In the genomic region with DNA sequence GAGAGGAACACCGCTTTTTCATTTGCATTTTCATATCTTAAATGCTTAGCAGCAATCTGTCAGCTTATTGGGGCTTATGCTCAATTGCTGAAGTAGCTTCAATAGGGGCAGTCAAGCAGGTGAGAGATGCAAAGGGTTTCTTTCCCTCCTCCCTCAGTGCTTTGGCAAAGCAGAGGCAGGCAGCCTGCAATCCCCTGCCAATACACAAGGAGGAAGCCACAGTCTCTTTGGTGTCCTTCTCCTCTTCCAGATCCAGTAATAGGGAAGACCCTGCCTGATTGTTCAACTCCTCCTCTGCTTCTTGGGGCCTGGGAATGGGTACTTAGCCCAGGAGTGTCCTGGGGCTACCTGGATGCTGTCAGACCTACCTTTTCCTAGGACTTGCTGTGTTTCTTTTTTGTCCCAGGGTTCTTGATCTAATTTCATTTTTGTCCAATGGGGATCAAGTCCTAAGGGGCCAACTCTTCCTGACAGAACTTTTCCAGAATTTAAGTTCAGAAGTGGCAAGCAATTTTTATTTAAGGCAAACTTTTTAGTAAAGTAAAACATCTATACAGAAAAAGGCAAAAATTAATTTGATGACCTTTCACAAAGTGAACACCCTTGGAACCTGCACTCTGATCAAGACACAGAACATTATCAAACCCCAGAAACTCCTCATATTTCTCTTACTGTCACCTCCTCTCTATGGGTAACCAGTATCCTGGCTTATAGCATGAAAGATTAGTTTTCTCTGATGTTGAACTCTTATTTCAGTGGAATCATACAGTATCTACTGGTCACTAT, we compare ENCODE assay signal across 15 cellular contexts.
DNase-seq lines count a peak whose midpoint lies in the region; ATAC-seq and TF ChIP-seq lines count a peak whose summit lies in the region.
"Had no signal": no experiment of that assay in that cellular context is flagged by ENCODE, and none has a peak within 500 bp of the region (broad histone marks: within the 10 kb centered on the region; RNA-seq: fewer than 3 reads in every experiment).

No MANE protein-coding gene starts in this region.

- H3K27ac Mint-ChIP-seq in IgD-negative memory B cell: peak overlapping the region in 2 of 3 donors; percentile 42 to 60
- H3K27ac Mint-ChIP-seq in neural crest cell (ENCODE audit: unreplicated experiment): no peak overlapping the region
- no peak overlapping the region for H3K27ac Mint-ChIP-seq in activated T-cell treated with anti-CD3 and anti-CD28 coated beads, Interleukin-2, amount 50 U/mL, for 24 hours
- H3K27ac Mint-ChIP-seq: CD8-positive, alpha-beta T cell; stimulated activated naive CD8-positive, alpha-beta T cell treated with anti-CD3 and anti-CD28 coated beads, Interleukin-15, Interleukin-2, amounts not matched to agents 100 ng/mL and 50 ng/mL, for 24 hours had no signal

- H3K27ac ChIP-seq in DND-41 (ENCODE audit: low read length) (no peak overlapping the region), tibial artery (no peak overlapping the region)
- H3K27ac ChIP-seq: adrenal gland had no signal

- no peak for DNase-seq in DND-41
- DNase-seq in choroid plexus epithelial cell (ENCODE audit: low read depth): no peak
- no peak for DNase-seq in neural crest cell (ENCODE audit: low read depth, low spot score)
- DNase-seq in activated T-cell treated with anti-CD3 and anti-CD28 coated beads, Interleukin-2, amount 50 U/mL, for 24 hours: no peak
- no peak for DNase-seq in activated CD8-positive, alpha-beta memory T cell treated with anti-CD3 and anti-CD28 coated beads for 24 hours
- DNase-seq in tibial artery: no peak
- no peak for DNase-seq in activated T-cell treated with anti-CD3 and anti-CD28 coated beads, Interleukin-2, amount 50 U/mL, for 48 hours
- DNase-seq: activated T-cell treated with anti-CD3 and anti-CD28 coated beads for 4 hours; adrenal gland; CD8-positive, alpha-beta T cell; NCI-H1694; NCI-H748 treated with DMSO at 0.1 percent for 48 hours; retina had no signal

- H3K9me3 ChIP-seq in DND-41 (ENCODE audit: insufficient read depth, low read length, severe bottlenecking): no peaks in the 10 kb centered on the region
- no peaks in the 10 kb centered on the region for H3K9me3 ChIP-seq in tibial artery
- H3K9me3 ChIP-seq: adrenal gland had no signal

- no peaks in the 10 kb centered on the region for H3K27me3 Mint-ChIP-seq in IgD-negative memory B cell
- no peaks in the 10 kb centered on the region for H3K27me3 Mint-ChIP-seq in neural crest cell (ENCODE audit: low read depth)
- no peaks in the 10 kb centered on the region for H3K27me3 Mint-ChIP-seq in activated T-cell treated with anti-CD3 and anti-CD28 coated beads, Interleukin-2, amount 50 U/mL, for 24 hours
- H3K27me3 Mint-ChIP-seq: stimulated activated naive CD8-positive, alpha-beta T cell treated with anti-CD3 and anti-CD28 coated beads, Interleukin-15, Interleukin-2, amounts not matched to agents 100 ng/mL and 50 ng/mL, for 24 hours had no signal

- H2AFZ ChIP-seq in DND-41 (ENCODE audit: low read depth, low read length): no peak overlapping the region

- H3K27me3 ChIP-seq in DND-41 (ENCODE audit: insufficient read depth, low read length, poor library complexity): no peaks in the 10 kb centered on the region
- no peaks in the 10 kb centered on the region for H3K27me3 ChIP-seq in tibial artery
- H3K27me3 ChIP-seq: adrenal gland had no signal

- H3K4me1 Mint-ChIP-seq in IgD-negative memory B cell: peaks cover 16 to 35% (median 23%) of the 10 kb centered on the region in 3 donors
- H3K4me1 Mint-ChIP-seq in neural crest cell: no peaks in the 10 kb centered on the region
- no peaks in the 10 kb centered on the region for H3K4me1 Mint-ChIP-seq in activated T-cell treated with anti-CD3 and anti-CD28 coated beads, Interleukin-2, amount 50 U/mL, for 24 hours (ENCODE audit: low read depth)

- H3K36me3 ChIP-seq in DND-41 (ENCODE audit: insufficient read depth, low read length) (peaks cover 11% of the 10 kb centered on the region; the same call in 1 of the 2 replicates), tibial artery (peaks cover 0 to 3% (median 0%) of the 10 kb centered on the region in 3 donors)
- H3K36me3 ChIP-seq: adrenal gland had no signal

- H4K20me1 ChIP-seq in DND-41 (ENCODE audit: insufficient read depth, low read length): no peaks in the 10 kb centered on the region

- no peak overlapping the region for H3K9ac ChIP-seq in DND-41 (ENCODE audit: low read depth, low read length)

- no peak for TF ChIP-seq CTCF in DND-41 (IDR thresholded peaks at IDR 0.05; ENCODE audit: borderline replicate concordance, extremely low read depth, low read length, poor library complexity, severe bottlenecking)
- peak; percentile 45 for TF ChIP-seq CTCF in choroid plexus epithelial cell (conservative IDR thresholded peaks at IDR 0.05; ENCODE audit: low read depth, low read length)
- peak; percentile 20 for TF ChIP-seq CTCF in neural crest cell (conservative IDR thresholded peaks at IDR 0.05)
- no peak for TF ChIP-seq CTCF in tibial artery (IDR thresholded peaks at IDR 0.05)

- H3K79me2 ChIP-seq in DND-41 (ENCODE audit: insufficient read depth, low read length): no peaks in the 10 kb centered on the region

- H3K4me3 Mint-ChIP-seq in IgD-negative memory B cell: no peak overlapping the region
- no peak overlapping the region for H3K4me3 Mint-ChIP-seq in neural crest cell
- no peak overlapping the region for H3K4me3 Mint-ChIP-seq in activated T-cell treated with anti-CD3 and anti-CD28 coated beads, Interleukin-2, amount 50 U/mL, for 24 hours
- H3K4me3 Mint-ChIP-seq: CD8-positive, alpha-beta T cell; stimulated activated naive CD8-positive, alpha-beta T cell treated with anti-CD3 and anti-CD28 coated beads, Interleukin-15, Interleukin-2, amounts not matched to agents 100 ng/mL and 50 ng/mL, for 24 hours had no signal

- H3K9me3 Mint-ChIP-seq in IgD-negative memory B cell (no peaks in the 10 kb centered on the region), neural crest cell (no peaks in the 10 kb centered on the region)
- H3K9me3 Mint-ChIP-seq in activated T-cell treated with anti-CD3 and anti-CD28 coated beads, Interleukin-2, amount 50 U/mL, for 24 hours: no peaks in the 10 kb centered on the region
- H3K9me3 Mint-ChIP-seq: CD8-positive, alpha-beta T cell; stimulated activated naive CD8-positive, alpha-beta T cell treated with anti-CD3 and anti-CD28 coated beads, Interleukin-15, Interleukin-2, amounts not matched to agents 100 ng/mL and 50 ng/mL, for 24 hours had no signal

- H3K36me3 Mint-ChIP-seq in IgD-negative memory B cell (peaks cover 6% of the 10 kb centered on the region), neural crest cell (ENCODE audit: low read depth) (no peaks in the 10 kb centered on the region)
- H3K36me3 Mint-ChIP-seq in activated T-cell treated with anti-CD3 and anti-CD28 coated beads, Interleukin-2, amount 50 U/mL, for 24 hours (ENCODE audit: low read depth): peaks cover 29% of the 10 kb centered on the region

- intact Hi-C loops in tibial artery (cut with DNase I; ENCODE audit: low total_unique reads): no loop called here

- no peak overlapping the region for H3K4me3 ChIP-seq in DND-41 (ENCODE audit: low read depth in 1 of 2, low read length in 2 of 2)
- no peak overlapping the region for H3K4me3 ChIP-seq in choroid plexus epithelial cell (ENCODE audit: low read depth, low read length)
- no peak overlapping the region for H3K4me3 ChIP-seq in tibial artery
- H3K4me3 ChIP-seq: adrenal gland had no signal

- 0 out of 3 replicates have a peak, but pooled peaks have one; percentile 39 for ATAC-seq in DND-41 (ENCODE audit: insufficient read depth, low read depth)
- ATAC-seq: CD8-positive, alpha-beta T cell had no signal

- H3K4me2 ChIP-seq in DND-41 (ENCODE audit: insufficient read depth, low read length): no peak overlapping the region

- H3K4me1 ChIP-seq in DND-41 (ENCODE audit: insufficient read depth, low read length): no peaks in the 10 kb centered on the region
- H3K4me1 ChIP-seq in tibial artery: peaks cover 0 to 2% (median 0%) of the 10 kb centered on the region in 4 donors
- H3K4me1 ChIP-seq: adrenal gland had no signal

Comparison
In these comparisons a context has a peak if more than half of its experiments do, and no peak if none do; other contexts are left out.
1. CTCF ChIP-seq: peak in choroid plexus epithelial cell (single experiment) and neural crest cell (single experiment); none in DND-41 (single experiment) and tibial artery (0 of 2).
2. H3K27ac Mint-ChIP-seq: peak in IgD-negative memory B cell (2 of 3); none in neural crest cell (single experiment) and activated T-cell treated with anti-CD3 and anti-CD28 coated beads, Interleukin-2, amount 50 U/mL, for 24 hours (single experiment).